8 cellular contexts compared by ENCODE assay signal in the genomic region with DNA sequence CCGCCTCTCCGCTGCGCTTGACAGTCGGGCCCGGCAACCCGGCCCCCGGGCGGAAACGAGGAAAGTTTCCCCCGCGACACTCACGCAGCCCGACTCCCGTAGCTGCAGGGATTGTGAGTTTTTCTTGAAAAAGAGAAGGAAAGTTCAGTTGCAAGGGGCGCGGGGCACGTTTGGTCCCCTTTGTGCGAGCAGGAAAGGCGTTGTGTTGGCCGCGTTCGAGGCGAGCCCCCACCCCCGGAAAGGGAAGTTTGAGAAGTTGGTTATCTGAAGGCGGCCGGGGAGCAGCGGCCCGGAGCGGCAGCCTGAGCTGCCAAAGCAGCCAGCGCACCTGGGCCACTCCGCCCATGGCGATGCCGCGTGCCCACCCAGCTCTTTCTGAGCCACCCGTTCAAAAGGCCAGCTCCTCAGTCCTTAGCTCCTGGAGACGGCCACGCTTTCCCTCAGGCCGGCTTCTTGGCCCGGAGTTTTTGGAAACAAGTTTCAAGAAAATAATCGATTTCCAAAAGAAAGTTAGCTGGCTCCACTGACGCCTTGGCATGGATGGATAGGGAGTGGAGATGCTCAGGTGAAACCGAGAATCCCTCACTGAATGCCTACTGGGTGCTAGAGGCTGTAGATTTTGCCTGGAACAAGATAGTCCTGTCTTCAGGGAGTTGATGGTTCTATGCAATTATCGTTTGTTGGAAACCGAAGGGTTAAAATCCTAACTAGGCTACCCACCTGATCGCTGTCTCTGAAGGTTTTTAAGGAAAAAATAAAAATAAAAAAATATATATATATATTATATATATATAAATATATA. TPM values are rescaled to one million over a fixed set of nuclear protein-coding genes. Genes with fewer than 3 reads are reported as not detected.
DNase-seq lines count a peak whose midpoint lies in the region; ATAC-seq and TF ChIP-seq lines count a peak whose summit lies in the region.

No MANE protein-coding gene starts in this region.

- TF ChIP-seq CTCF in GM12864 (IDR thresholded peaks at IDR 0.05; ENCODE audit: low read depth, low read length, missing control alignments) (no peak), HFFc6 (IDR thresholded peaks at IDR 0.05) (no peak)

- no peaks in the 10 kb centered on the region for H3K9me3 ChIP-seq in naive thymus-derived CD4-positive, alpha-beta T cell (ENCODE audit: control insufficient read depth in 2 of 3, low read length in 3 of 3)
- no peaks in the 10 kb centered on the region for H3K9me3 ChIP-seq in subcutaneous abdominal adipose tissue (ENCODE audit: control insufficient read depth in 5 of 5, low read length in 5 of 5)

- peaks cover 6% of the 10 kb centered on the region; the same call in 1 of the 2 replicates for H3K9me3 Mint-ChIP-seq in HFFc6
- peaks cover 0 to 2% (median 0%) of the 10 kb centered on the region in 11 donors for H3K9me3 Mint-ChIP-seq in naive thymus-derived CD4-positive, alpha-beta T cell

- intact Hi-C loops in naive thymus-derived CD4-positive, alpha-beta T cell (cut with micrococcal nuclease): loop anchor here (1.0 to 5.0 kb wide), 10 partner anchors 22 to 925 kb away; partner anchors contain the start of gene STT3B (in 1 of the 2)

- DNase-seq in GM12864 (ENCODE audit: low read depth) (no peak), HFFc6 (no peak), NCI-H69 (lab: John Stamatoyannopoulos, UW) (peak; percentile 59), NCI-H1694 treated with DMSO at 0.1 percent for 48 hours (lab: John Stamatoyannopoulos, UW) (no peak)
- peak; percentile 69 for DNase-seq in activated CD8-positive, alpha-beta memory T cell treated with anti-CD3 and anti-CD28 coated beads, Interleukin-2, amount 50 U/mL, for 4 hours
- peak; percentile 51 to 74 (median 68) for DNase-seq in naive thymus-derived CD4-positive, alpha-beta T cell

- peaks cover 0 to 13% (median 0%) of the 10 kb centered on the region in 3 experiments for H3K36me3 ChIP-seq in naive thymus-derived CD4-positive, alpha-beta T cell (ENCODE audit: control insufficient read depth in 2 of 3, insufficient read depth in 3 of 3, low read length in 3 of 3)
- no peaks in the 10 kb centered on the region for H3K36me3 ChIP-seq in subcutaneous abdominal adipose tissue (ENCODE audit: control insufficient read depth in 5 of 5, insufficient read depth in 5 of 5, low read length in 5 of 5)

- H3K4me1 Mint-ChIP-seq in HFFc6 (ENCODE audit: low read depth): peaks cover 70% of the 10 kb centered on the region
- H3K4me1 Mint-ChIP-seq in naive thymus-derived CD4-positive, alpha-beta T cell: peaks cover 50 to 68% (median 55%) of the 10 kb centered on the region in 7 donors

- peak overlapping the region; percentile 91 for H3K27ac ChIP-seq in naive thymus-derived CD4-positive, alpha-beta T cell (ENCODE audit: low read depth, low read length)
- peak overlapping the region; percentile 97 for H3K27ac ChIP-seq in subcutaneous abdominal adipose tissue (ENCODE audit: low read depth, low read length)

- peak overlapping the region; percentile 98 for H3K4me3 Mint-ChIP-seq in HFFc6
- H3K4me3 Mint-ChIP-seq in naive thymus-derived CD4-positive, alpha-beta T cell: peak overlapping the region; percentile 88 to 100 (median 96)

- peak overlapping the region; percentile 93 to 98 (median 95) for H3K9ac ChIP-seq in subcutaneous abdominal adipose tissue (ENCODE audit: low read length in 5 of 5)

- H3K27me3 Mint-ChIP-seq in HFFc6 (ENCODE audit: insufficient read depth): peaks cover 3% of the 10 kb centered on the region; the same call in 1 of the 2 replicates
- H3K27me3 Mint-ChIP-seq in naive thymus-derived CD4-positive, alpha-beta T cell: no peaks in the 10 kb centered on the region

- no peaks in the 10 kb centered on the region for H3K27me3 ChIP-seq in naive thymus-derived CD4-positive, alpha-beta T cell (ENCODE audit: control insufficient read depth in 2 of 2, insufficient read depth in 2 of 2, low read length in 2 of 2)
- no peaks in the 10 kb centered on the region for H3K27me3 ChIP-seq in subcutaneous abdominal adipose tissue (ENCODE audit: control insufficient read depth in 5 of 5, insufficient read depth in 4 of 5, low read length in 5 of 5)

- ATAC-seq in esophagus mucosa: peak; percentile 63
- ATAC-seq in naive thymus-derived CD4-positive, alpha-beta T cell: peak; percentile 47

- peaks cover 23% of the 10 kb centered on the region for H3K36me3 Mint-ChIP-seq in HFFc6 (ENCODE audit: low read depth)
- H3K36me3 Mint-ChIP-seq in naive thymus-derived CD4-positive, alpha-beta T cell: peaks cover 0 to 21% (median 14%) of the 10 kb centered on the region in 5 donors

- POLR2A ChIA-PET in naive thymus-derived CD4-positive, alpha-beta T cell (lab: Charles Lee): interaction anchor here (0.6 to 27.4 kb wide), 16 partner anchors 12 to 925 kb away, joined by 3 to 853 read pairs (median 6); partner anchors contain the start of gene STT3B

- H3K4me3 ChIP-seq in GM12864 (ENCODE audit: low read depth, low read length) (peak overlapping the region; percentile 62), subcutaneous abdominal adipose tissue (ENCODE audit: low read depth in 1 of 5, low read length in 5 of 5) (peak overlapping the region; percentile 84 to 96 (median 90))
- H3K4me3 ChIP-seq in naive thymus-derived CD4-positive, alpha-beta T cell (ENCODE audit: low read length): peak overlapping the region; percentile 76

- peak overlapping the region; percentile 92 for H3K27ac Mint-ChIP-seq in HFFc6
- peak overlapping the region; percentile 93 to 99 (median 97) for H3K27ac Mint-ChIP-seq in naive thymus-derived CD4-positive, alpha-beta T cell

- H3K4me1 ChIP-seq in naive thymus-derived CD4-positive, alpha-beta T cell (ENCODE audit: control insufficient read depth in 2 of 2, insufficient read depth in 2 of 2, low read length in 2 of 2): peaks cover 40 to 44% of the 10 kb centered on the region in 2 donors
- peaks cover 0 to 56% (median 45%) of the 10 kb centered on the region in 5 donors for H3K4me1 ChIP-seq in subcutaneous abdominal adipose tissue (ENCODE audit: control insufficient read depth in 5 of 5, insufficient read depth in 5 of 5, low read length in 5 of 5)

- CTCF ChIA-PET in naive thymus-derived CD4-positive, alpha-beta T cell (lab: Charles Lee): interaction anchor here (0.6 to 4.1 kb wide), 9 partner anchors 9 to 86 kb away, joined by 3 to 20 read pairs (median 4); no protein-coding TSS in a partner anchor

RNA-seq across cellular contexts. Expression of gene TGFBR2, which starts 0.8 kb away (rescaled TPM):
- 100 to 1,000 TPM in 4 of 6 experiments, 10 to 100 TPM in 2; 78.5 to 135 (median 118) TPM for total RNA-seq in HFFc6 (2021; fragmentation: NEBNext Ultra II Directional; extraction: Animal tissue kit (Norgen Biotek cat#: 25700))
- total RNA-seq in esophagus mucosa: 14.6 TPM
- total RNA-seq in naive thymus-derived CD4-positive, alpha-beta T cell: 100 to 1,000 TPM in 4 of 5 experiments, 10 to 100 TPM in 1; 63.0 to 171 (median 155) TPM
- 100 to 1,000 TPM; 150 to 263 TPM for polyA plus RNA-seq in naive thymus-derived CD4-positive, alpha-beta T cell

Comparison
In these comparisons a context has a peak if more than half of its experiments do, and no peak if none do; other contexts are left out.
1. DNase-seq: peak in NCI-H69 (single experiment), activated CD8-positive, alpha-beta memory T cell treated with anti-CD3 and anti-CD28 coated beads, Interleukin-2, amount 50 U/mL, for 4 hours (single experiment) and naive thymus-derived CD4-positive, alpha-beta T cell (9 of 9); none in GM12864 (single experiment), HFFc6 (single experiment) and NCI-H1694 treated with DMSO at 0.1 percent for 48 hours (single experiment).
2. Peak in every context shown above with its lines, with median percentiles within 50 percentile points of each other: H3K4me3 ChIP-seq.